In the genomic region with DNA sequence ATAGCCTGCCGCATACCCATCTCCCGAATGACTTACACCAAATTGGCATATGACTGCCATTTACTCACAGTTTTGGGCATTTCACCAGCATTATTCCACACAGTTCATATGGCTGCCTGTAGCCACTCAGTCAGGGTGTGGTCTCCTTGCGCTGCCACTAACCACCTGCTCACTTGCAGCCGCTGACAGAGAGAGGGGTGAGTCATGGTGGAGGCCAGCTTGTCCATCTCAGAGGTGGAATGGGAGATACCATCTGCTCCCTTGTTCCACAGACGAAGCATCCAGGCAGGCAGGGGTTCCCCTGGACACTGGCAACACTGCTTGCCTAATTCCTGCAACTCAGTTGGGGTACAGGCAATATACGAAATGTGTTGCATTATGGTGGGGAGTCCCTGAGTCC, we compare ENCODE assay signal across 1 cellular context.
TF ChIP-seq lines count a peak whose summit lies in the region.

No MANE protein-coding gene starts in this region.

TF ChIP-seq in K562, 482 proteins besides CTCF, POLR2A, EP300 and RAD21 (continued from another document and continues in another):
- TF ChIP-seq ZNF165 (CRISPR knock-in tag; IDR thresholded peaks at IDR 0.05; ENCODE audit: borderline replicate concordance) (no peak), ZFP1 (CRISPR knock-in tag; IDR thresholded peaks at IDR 0.05) (no peak), CREM (IDR thresholded peaks at IDR 0.05; ENCODE audit: low read depth) (peak; percentile 33; the same call in 1 of the 2 replicates), ZFPM2 (CRISPR knock-in tag; IDR thresholded peaks at IDR 0.05) (no peak), E2F4 (CRISPR knock-in tag; IDR thresholded peaks at IDR 0.05; ENCODE audit: low read depth) (no peak), ARID1B (IDR thresholded peaks at IDR 0.05) (peak; percentile 58), ZFP36 (IDR thresholded peaks at IDR 0.05; ENCODE audit: low read depth, low read length, partially characterized antibody) (peak; percentile 21), HMGN3 (IDR thresholded peaks at IDR 0.05; ENCODE audit: borderline replicate concordance, extremely low read depth, insufficient read length, low read depth, low read length) (no peak), TRIM28 (IDR thresholded peaks at IDR 0.05) (no peak), ZFX (CRISPR knock-in tag; IDR thresholded peaks at IDR 0.05) (no peak), SMARCA4 (IDR thresholded peaks at IDR 0.05) (peak; percentile 37; the same call in 1 of the 2 replicates), HEY1 (CRISPR knock-in tag; IDR thresholded peaks at IDR 0.05; ENCODE audit: borderline replicate concordance) (no peak), ZNF133 (CRISPR knock-in tag; IDR thresholded peaks at IDR 0.05) (no peak), ATF7 (IDR thresholded peaks at IDR 0.05) (peak; percentile 90), MTA3 (IDR thresholded peaks at IDR 0.05; ENCODE audit: borderline replicate concordance) (no peak), TEAD4 (IDR thresholded peaks at IDR 0.05; ENCODE audit: low read length) (no peak), TEAD4 (CRISPR knock-in tag; IDR thresholded peaks at IDR 0.05; ENCODE audit: borderline replicate concordance) (no peak), GATAD2B (IDR thresholded peaks at IDR 0.05; ENCODE audit: borderline replicate concordance) (no peak), SFPQ (IDR thresholded peaks at IDR 0.05; ENCODE audit: low read depth, low read length) (no peak), NR2F6 (CRISPR knock-in tag; IDR thresholded peaks at IDR 0.05) (no peak), LCOR (CRISPR knock-in tag; IDR thresholded peaks at IDR 0.05) (no peak), BCL6 (CRISPR knock-in tag; IDR thresholded peaks at IDR 0.05) (no peak), ILF3 (IDR thresholded peaks at IDR 0.05; ENCODE audit: borderline replicate concordance) (no peak), SPI1 (IDR thresholded peaks at IDR 0.05; ENCODE audit: borderline replicate concordance, low read depth, low read length) (no peak), TFE3 (CRISPR knock-in tag; IDR thresholded peaks at IDR 0.05) (no peak), TAL1 (IDR thresholded peaks at IDR 0.05) (no peak), CCNT2 (IDR thresholded peaks at IDR 0.05; ENCODE audit: borderline replicate concordance, extremely low read depth, insufficient read length, low read depth, low read length) (no peak), ZNF449 (CRISPR knock-in tag; IDR thresholded peaks at IDR 0.05) (no peak), KLF16 (IDR thresholded peaks at IDR 0.05) (no peak), E4F1 (CRISPR knock-in tag; IDR thresholded peaks at IDR 0.05; ENCODE audit: borderline replicate concordance) (no peak), JUND (IDR thresholded peaks at IDR 0.05; ENCODE audit: borderline replicate concordance, low read depth, low read length) (peak; percentile 96), JUND (tag; IDR thresholded peaks at IDR 0.05; ENCODE audit: borderline replicate concordance, low read depth, low read length) (peak; percentile 94; the same call in 2 of the 3 replicates), ID3 (CRISPR knock-in tag; IDR thresholded peaks at IDR 0.05) (no peak), ID3 (tag; IDR thresholded peaks at IDR 0.05) (no peak), ASH1L (IDR thresholded peaks at IDR 0.05; ENCODE audit: borderline replicate concordance, low read depth, partially characterized antibody) (no peak), HDAC3 (IDR thresholded peaks at IDR 0.05; ENCODE audit: borderline replicate concordance, partially characterized antibody) (no peak)
- TF ChIP-seq, protein P1, sequence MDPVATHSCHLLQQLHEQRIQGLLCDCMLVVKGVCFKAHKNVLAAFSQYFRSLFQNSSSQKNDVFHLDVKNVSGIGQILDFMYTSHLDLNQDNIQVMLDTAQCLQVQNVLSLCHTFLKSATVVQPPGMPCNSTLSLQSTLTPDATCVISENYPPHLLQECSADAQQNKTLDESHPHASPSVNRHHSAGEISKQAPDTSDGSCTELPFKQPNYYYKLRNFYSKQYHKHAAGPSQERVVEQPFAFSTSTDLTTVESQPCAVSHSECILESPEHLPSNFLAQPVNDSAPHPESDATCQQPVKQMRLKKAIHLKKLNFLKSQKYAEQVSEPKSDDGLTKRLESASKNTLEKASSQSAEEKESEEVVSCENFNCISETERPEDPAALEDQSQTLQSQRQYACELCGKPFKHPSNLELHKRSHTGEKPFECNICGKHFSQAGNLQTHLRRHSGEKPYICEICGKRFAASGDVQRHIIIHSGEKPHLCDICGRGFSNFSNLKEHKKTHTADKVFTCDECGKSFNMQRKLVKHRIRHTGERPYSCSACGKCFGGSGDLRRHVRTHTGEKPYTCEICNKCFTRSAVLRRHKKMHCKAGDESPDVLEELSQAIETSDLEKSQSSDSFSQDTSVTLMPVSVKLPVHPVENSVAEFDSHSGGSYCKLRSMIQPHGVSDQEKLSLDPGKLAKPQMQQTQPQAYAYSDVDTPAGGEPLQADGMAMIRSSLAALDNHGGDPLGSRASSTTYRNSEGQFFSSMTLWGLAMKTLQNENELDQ (CRISPR knock-in tag; IDR thresholded peaks at IDR 0.05; ENCODE audit: borderline replicate concordance): no peak
- TF ChIP-seq, protein P2, sequence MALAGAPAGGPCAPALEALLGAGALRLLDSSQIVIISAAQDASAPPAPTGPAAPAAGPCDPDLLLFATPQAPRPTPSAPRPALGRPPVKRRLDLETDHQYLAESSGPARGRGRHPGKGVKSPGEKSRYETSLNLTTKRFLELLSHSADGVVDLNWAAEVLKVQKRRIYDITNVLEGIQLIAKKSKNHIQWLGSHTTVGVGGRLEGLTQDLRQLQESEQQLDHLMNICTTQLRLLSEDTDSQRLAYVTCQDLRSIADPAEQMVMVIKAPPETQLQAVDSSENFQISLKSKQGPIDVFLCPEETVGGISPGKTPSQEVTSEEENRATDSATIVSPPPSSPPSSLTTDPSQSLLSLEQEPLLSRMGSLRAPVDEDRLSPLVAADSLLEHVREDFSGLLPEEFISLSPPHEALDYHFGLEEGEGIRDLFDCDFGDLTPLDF (CRISPR knock-in tag; IDR thresholded peaks at IDR 0.05): no peak
- TF ChIP-seq, protein P3, sequence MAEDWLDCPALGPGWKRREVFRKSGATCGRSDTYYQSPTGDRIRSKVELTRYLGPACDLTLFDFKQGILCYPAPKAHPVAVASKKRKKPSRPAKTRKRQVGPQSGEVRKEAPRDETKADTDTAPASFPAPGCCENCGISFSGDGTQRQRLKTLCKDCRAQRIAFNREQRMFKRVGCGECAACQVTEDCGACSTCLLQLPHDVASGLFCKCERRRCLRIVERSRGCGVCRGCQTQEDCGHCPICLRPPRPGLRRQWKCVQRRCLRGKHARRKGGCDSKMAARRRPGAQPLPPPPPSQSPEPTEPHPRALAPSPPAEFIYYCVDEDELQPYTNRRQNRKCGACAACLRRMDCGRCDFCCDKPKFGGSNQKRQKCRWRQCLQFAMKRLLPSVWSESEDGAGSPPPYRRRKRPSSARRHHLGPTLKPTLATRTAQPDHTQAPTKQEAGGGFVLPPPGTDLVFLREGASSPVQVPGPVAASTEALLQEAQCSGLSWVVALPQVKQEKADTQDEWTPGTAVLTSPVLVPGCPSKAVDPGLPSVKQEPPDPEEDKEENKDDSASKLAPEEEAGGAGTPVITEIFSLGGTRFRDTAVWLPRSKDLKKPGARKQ (CRISPR knock-in tag; IDR thresholded peaks at IDR 0.05): no peak
- TF ChIP-seq, protein P4, sequence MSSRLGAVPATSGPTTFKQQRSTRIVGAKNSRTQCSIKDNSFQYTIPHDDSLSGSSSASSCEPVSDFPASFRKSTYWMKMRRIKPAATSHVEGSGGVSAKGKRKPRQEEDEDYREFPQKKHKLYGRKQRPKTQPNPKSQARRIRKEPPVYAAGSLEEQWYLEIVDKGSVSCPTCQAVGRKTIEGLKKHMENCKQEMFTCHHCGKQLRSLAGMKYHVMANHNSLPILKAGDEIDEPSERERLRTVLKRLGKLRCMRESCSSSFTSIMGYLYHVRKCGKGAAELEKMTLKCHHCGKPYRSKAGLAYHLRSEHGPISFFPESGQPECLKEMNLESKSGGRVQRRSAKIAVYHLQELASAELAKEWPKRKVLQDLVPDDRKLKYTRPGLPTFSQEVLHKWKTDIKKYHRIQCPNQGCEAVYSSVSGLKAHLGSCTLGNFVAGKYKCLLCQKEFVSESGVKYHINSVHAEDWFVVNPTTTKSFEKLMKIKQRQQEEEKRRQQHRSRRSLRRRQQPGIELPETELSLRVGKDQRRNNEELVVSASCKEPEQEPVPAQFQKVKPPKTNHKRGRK (tag; IDR thresholded peaks at IDR 0.05): no peak
- TF ChIP-seq, protein P5, sequence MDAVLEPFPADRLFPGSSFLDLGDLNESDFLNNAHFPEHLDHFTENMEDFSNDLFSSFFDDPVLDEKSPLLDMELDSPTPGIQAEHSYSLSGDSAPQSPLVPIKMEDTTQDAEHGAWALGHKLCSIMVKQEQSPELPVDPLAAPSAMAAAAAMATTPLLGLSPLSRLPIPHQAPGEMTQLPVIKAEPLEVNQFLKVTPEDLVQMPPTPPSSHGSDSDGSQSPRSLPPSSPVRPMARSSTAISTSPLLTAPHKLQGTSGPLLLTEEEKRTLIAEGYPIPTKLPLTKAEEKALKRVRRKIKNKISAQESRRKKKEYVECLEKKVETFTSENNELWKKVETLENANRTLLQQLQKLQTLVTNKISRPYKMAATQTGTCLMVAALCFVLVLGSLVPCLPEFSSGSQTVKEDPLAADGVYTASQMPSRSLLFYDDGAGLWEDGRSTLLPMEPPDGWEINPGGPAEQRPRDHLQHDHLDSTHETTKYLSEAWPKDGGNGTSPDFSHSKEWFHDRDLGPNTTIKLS (IDR thresholded peaks at IDR 0.05; ENCODE audit: borderline replicate concordance, low read depth): no peak
